Comparison of ENCODE assay signal across 7 cellular contexts in the genomic region with DNA sequence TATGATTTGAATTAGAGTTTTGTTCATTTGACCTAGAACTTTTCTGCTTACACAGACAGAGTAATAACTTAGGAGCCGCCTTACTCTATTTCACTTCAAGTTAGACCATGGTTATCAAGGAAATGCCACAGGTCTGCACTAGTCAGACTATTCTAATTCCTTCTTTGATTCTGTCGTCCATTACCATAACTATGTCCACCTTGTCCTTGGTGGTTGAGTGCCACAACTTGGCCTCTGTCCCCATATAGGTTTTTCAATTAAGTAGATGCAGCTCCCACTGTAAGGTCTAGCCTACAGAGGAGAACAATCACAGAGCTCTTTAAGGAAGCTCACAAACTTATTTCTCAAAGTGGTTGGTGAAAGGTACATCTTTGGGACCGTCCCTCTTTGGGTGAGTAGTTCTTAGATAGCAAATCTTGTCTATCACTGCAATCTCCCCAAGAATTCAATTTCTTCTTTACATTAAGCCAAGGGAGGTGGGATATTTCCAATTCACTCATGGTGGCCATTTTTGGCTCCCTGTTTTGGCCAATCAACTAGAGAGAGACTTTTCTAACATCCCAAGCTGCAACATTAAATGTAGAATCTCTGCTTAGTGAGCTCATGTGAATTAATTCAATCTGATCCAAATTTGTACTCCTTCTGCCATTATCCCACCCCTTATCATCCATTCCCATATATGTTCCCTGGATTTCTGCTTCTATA.
"Had no signal": no experiment of that assay in that cellular context is flagged by ENCODE, and none has a peak within 500 bp of the region (broad histone marks: within the 10 kb centered on the region; RNA-seq: fewer than 3 reads in every experiment).

No MANE protein-coding gene starts in this region.

- H3K4me3 ChIP-seq: K562 had no signal

- H3K9me3 Mint-ChIP-seq: IgD-negative memory B cell had no signal

- H3K36me3 Mint-ChIP-seq: IgD-negative memory B cell had no signal

- H3K27ac Mint-ChIP-seq: IgD-negative memory B cell had no signal

- ATAC-seq: HepG2, K562 had no signal

- DNase-seq: IMR-90, KBM-7, KG1 had no signal

- H3K4me3 Mint-ChIP-seq: IgD-negative memory B cell had no signal

- H3K27ac ChIP-seq: HL-60 had no signal

- H3K4me1 Mint-ChIP-seq: IgD-negative memory B cell had no signal
